In genomic region chr6:39929039-39929732, GRCh38 we compare ENCODE assay signal across 29 cellular contexts. TPM values are rescaled to one million over a fixed set of nuclear protein-coding genes. Genes with fewer than 3 reads are reported as not detected.
DNase-seq lines count a peak whose midpoint lies in the region; ATAC-seq and TF ChIP-seq lines count a peak whose summit lies in the region.
"Had no signal": no experiment of that assay in that cellular context is flagged by ENCODE, and none has a peak within 500 bp of the region (broad histone marks: within the 10 kb centered on the region; RNA-seq: fewer than 3 reads in every experiment).

No MANE protein-coding gene starts in this region.

- no peak overlapping the region for H3K4me3 ChIP-seq in AG10803 (ENCODE audit: low read length)
- H3K4me3 ChIP-seq in psoas muscle = peak overlapping the region; percentile 88
- no peak overlapping the region for H3K4me3 ChIP-seq in vagina
- H3K4me3 ChIP-seq: gastroesophageal sphincter, GM12878, ovary, right atrium auricular region had no signal

- DNase-seq in AG10803 (ENCODE audit: low read depth) (peak; percentile 27), HT1080 (ENCODE audit: low read depth) (peak; percentile 45), psoas muscle (no peak), vagina (ENCODE audit: extremely low spot score in 2 of 2) (no peak), activated gamma-delta T cell (lab: John Stamatoyannopoulos, UW) (no peak)
- no peak for DNase-seq in stimulated activated naive CD4-positive, alpha-beta T cell treated with Interleukin-2 at 50 U/mL for 16 hours (lab: John Stamatoyannopoulos, UW)
- no peak for DNase-seq in activated CD4-positive, alpha-beta T cell treated with anti-CD3 and anti-CD28 coated beads, Interleukin-2, amount 50 U/mL, for 48 hours
- DNase-seq: activated CD4-positive, alpha-beta T cell treated with anti-CD3 and anti-CD28 coated beads for 36 hours; CD8-positive, alpha-beta T cell; DMS53; effector memory CD4-positive, alpha-beta T cell; H7; left ventricle myocardium superior; naive thymus-derived CD8-positive, alpha-beta T cell; NCI-H1105; NCI-H2029; NCI-H2227 treated with DMSO at 0.1 percent for 48 hours; NCI-H69; ovary; stimulated activated CD4-positive, alpha-beta T cell treated with anti-CD3 and anti-CD28 coated beads, Interleukin-12 subunit alpha, Interleukin-12 subunit beta, amount 100 ng/mL, for 4 hours; stimulated activated CD4-positive, alpha-beta T cell treated with anti-CD3 and anti-CD28 coated beads, Interleukin-4, amount 100 ng/mL, for 4 hours; stimulated activated naive CD8-positive, alpha-beta T cell treated with anti-CD3 and anti-CD28 coated beads, Interleukin-15, Interleukin-2, amounts not matched to agents 100 U/mL and 50 U/mL, for 24 hours had no signal

- H3K4me1 ChIP-seq in psoas muscle (peaks cover 85% of the 10 kb centered on the region), vagina (peaks cover 39% of the 10 kb centered on the region)

- ATAC-seq in psoas muscle = no peak
- ATAC-seq: activated CD4-positive, alpha-beta T cell treated with anti-CD3 and anti-CD28 coated beads for 36 hours; CD8-positive, alpha-beta T cell; esophagus mucosa; gastroesophageal sphincter; GM12878; left ventricle myocardium superior; naive thymus-derived CD8-positive, alpha-beta T cell; stimulated activated naive CD8-positive, alpha-beta T cell treated with anti-CD3 and anti-CD28 coated beads, Interleukin-15, Interleukin-2, amounts not matched to agents 100 U/mL and 50 U/mL, for 24 hours had no signal

- WGBS in psoas muscle, 3 donors = 50 to 83% (median 56%) methylated on average over 9 of the region's 9 CpGs

- no peak for TF ChIP-seq POLR2A in vagina (IDR thresholded peaks at IDR 0.05)

- intact Hi-C loops in psoas muscle (cut with DNase I) = no loop called here
- intact Hi-C loops in vagina (cut with DNase I) = no loop called here

- H3K36me3 ChIP-seq in psoas muscle (ENCODE audit: insufficient read depth in 1 of 2, low read depth in 1 of 2) (peaks cover 12 to 23% of the 10 kb centered on the region in 2 donors), vagina (peaks cover 0 to 10% of the 10 kb centered on the region in 2 donors)
- H3K36me3 ChIP-seq: ovary had no signal

- H3K9me3 ChIP-seq in psoas muscle (no peaks in the 10 kb centered on the region), vagina (no peaks in the 10 kb centered on the region)
- H3K9me3 ChIP-seq: gastroesophageal sphincter, ovary, right atrium auricular region, tibial nerve had no signal

- peak overlapping the region; percentile 21 for H3K27ac ChIP-seq in cingulate gyrus (ENCODE audit: low read depth, low read length)
- H3K27ac ChIP-seq in psoas muscle = peak overlapping the region; percentile 94
- H3K27ac ChIP-seq in vagina = no peak overlapping the region
- H3K27ac ChIP-seq: ovary, RWPE1 had no signal

- TF ChIP-seq CTCF in AG10803 (conservative IDR thresholded peaks at IDR 0.05; ENCODE audit: low read length) = no peak
- TF ChIP-seq CTCF in psoas muscle (IDR thresholded peaks at IDR 0.05) = no peak
- no peak for TF ChIP-seq CTCF in vagina (IDR thresholded peaks at IDR 0.05)

- H3K27me3 ChIP-seq in psoas muscle (ENCODE audit: insufficient read depth in 3 of 3, low read length in 2 of 3) = no peaks in the 10 kb centered on the region
- no peaks in the 10 kb centered on the region for H3K27me3 ChIP-seq in vagina
- H3K27me3 ChIP-seq: gastroesophageal sphincter, ovary, right atrium auricular region, tibial nerve had no signal

RNA-seq across cellular contexts. Expression of gene MOCS1, which starts 5.1 kb away (rescaled TPM):
- total RNA-seq in HT1080 (2014; rRNA removed; shearing (Covaris generic)) = 16.9 and 22.7 TPM in 2 replicates
- polyA plus RNA-seq in HT1080 (2015; cell fraction: cytosol; rRNA removed) = 17.8 and 17.9 TPM in 2 replicates
- 18.0 and 19.4 TPM in 2 replicates for polyA plus RNA-seq in HT1080 (2015; cell fraction: nucleus; rRNA removed)
- 10 to 100 TPM; 24.2 to 44.2 (median 36.4) TPM for total RNA-seq in psoas muscle
- polyA plus RNA-seq in psoas muscle = 10 to 100 TPM; 17.3 to 32.5 (median 17.4) TPM
- total RNA-seq in vagina = 14.7 TPM

Comparison
In these comparisons a context has a peak if more than half of its experiments do, and no peak if none do; other contexts are left out.
1. DNase-seq: peak in AG10803 (single experiment) and HT1080 (single experiment); none in psoas muscle (0 of 2), stimulated activated naive CD4-positive, alpha-beta T cell treated with Interleukin-2 at 50 U/mL for 16 hours (single experiment), vagina (0 of 2), activated CD4-positive, alpha-beta T cell treated with anti-CD3 and anti-CD28 coated beads, Interleukin-2, amount 50 U/mL, for 48 hours (0 of 2) and activated gamma-delta T cell (single experiment).